ENCODE assay signal across 9 cellular contexts in genomic region chr9:89179920-89180667, GRCh38. TPM values are rescaled to one million over a fixed set of nuclear protein-coding genes. Genes with fewer than 3 reads are reported as not detected.
DNase-seq lines count a peak whose midpoint lies in the region; ATAC-seq, FAIRE-seq and TF ChIP-seq lines count a peak whose summit lies in the region.
"Had no signal": no experiment of that assay in that cellular context is flagged by ENCODE, and none has a peak within 500 bp of the region (broad histone marks: within the 10 kb centered on the region; RNA-seq: fewer than 3 reads in every experiment).

No MANE protein-coding gene starts in this region.

- H3K4me1 ChIP-seq in ovary (ENCODE audit: insufficient read depth) = peaks cover 4% of the 10 kb centered on the region

- no peak for TF ChIP-seq CTCF in ovary (IDR thresholded peaks at IDR 0.05)

- intact Hi-C loops in left ventricle myocardium superior (cut with micrococcal nuclease) = no loop called here
- intact Hi-C loops in ovary (cut with DNase I) = no loop called here

- no peak for TF ChIP-seq EP300 in ovary (IDR thresholded peaks at IDR 0.05)

- H3K4me3 ChIP-seq in MG63 (peak overlapping the region; percentile 36), ovary (peak overlapping the region; percentile 19)

- WGBS in ovary, 3 donors = 2 to 4% (median 3%) methylated on average over 33 of the region's 33 CpGs

- no peak for TF ChIP-seq POLR2A in ovary (IDR thresholded peaks at IDR 0.05)

- DNase-seq in ELF-1 (ENCODE audit: low read depth, low spot score) (peak; percentile 91), MG63 (peak; percentile 92), SHP77 (lab: John Stamatoyannopoulos, UW) (peak; percentile 94 to 97), astrocyte of the hippocampus (ENCODE audit: low read depth, low spot score) (peak; percentile 98), left ventricle myocardium superior (peak; percentile 91), ovary (peak; percentile 48 to 80 (median 63)), urothelium cell line (ENCODE audit: low spot score) (peak; percentile 95)

- ATAC-seq in left ventricle myocardium superior = peak; percentile 98
- no peak for ATAC-seq in GM19467 (IDR thresholded peaks at IDR 0.05; ENCODE audit: unreplicated experiment)

- H3K36me3 ChIP-seq in MG63 = no peaks in the 10 kb centered on the region
- H3K36me3 ChIP-seq in ovary = no peaks in the 10 kb centered on the region

- no peak for FAIRE-seq in urothelium cell line (lab: Jason Lieb, UNC)

- H3K27me3 ChIP-seq in MG63 (no peaks in the 10 kb centered on the region), ovary (no peaks in the 10 kb centered on the region)

- H3K27ac ChIP-seq in ovary = no peak overlapping the region

- H3K9me3 ChIP-seq in MG63 (no peaks in the 10 kb centered on the region), ovary (peaks cover 0 to 4% of the 10 kb centered on the region in 2 donors)

RNA-seq across cellular contexts. Expression of gene SHC3, which starts 1.5 kb away (rescaled TPM):
- total RNA-seq in MG63 (2014; rRNA removed; shearing (Covaris generic); ENCODE audit: low replicate concordance) = 0.69 TPM in 1 of 2 replicates, not detected in the other
- total RNA-seq in left ventricle myocardium superior = 0.59 TPM
- 1 to 10 TPM in 1 of 7 donors, under 1 TPM in 6; 0.12 to 1.0 (median 0.46) TPM for total RNA-seq in ovary
- polyA plus RNA-seq in ovary = under 1 TPM; 0.05 to 1.00 TPM
- total RNA-seq: T-helper 2 cell treated with Interferon-gamma antibody and Interleukin-4, amounts not matched to agents 100 ng/mL and 5 ng/mL, for 36 hours had no signal
